In genomic region chr9:91824591-91825339, GRCh38 we compare ENCODE assay signal across 15 cellular contexts.
DNase-seq lines count a peak whose midpoint lies in the region; ATAC-seq and TF ChIP-seq lines count a peak whose summit lies in the region.
"Had no signal": no experiment of that assay in that cellular context is flagged by ENCODE, and none has a peak within 500 bp of the region (broad histone marks: within the 10 kb centered on the region; RNA-seq: fewer than 3 reads in every experiment).

No MANE protein-coding gene starts in this region.

- H3K14ac ChIP-seq in trophoblast cell (ENCODE audit: low read length): peak overlapping the region; percentile 59

- 58 to 71% (median 63%) methylated on average over 17 to 19 of the region's 19 CpGs for WGBS in heart left ventricle, 4 donors
- no CpG with 5 or more reads among the region's 19 CpGs for WGBS in trophoblast cell (ENCODE audit: extremely low coverage, insufficient coverage, insufficient read length)

- TF ChIP-seq CTCF in breast epithelium (IDR thresholded peaks at IDR 0.05) (no peak), heart left ventricle (IDR thresholded peaks at IDR 0.05) (no peak)

- H2BK120ac ChIP-seq in trophoblast cell (ENCODE audit: insufficient read depth, low read length, poor library complexity): peak overlapping the region; percentile 79

- peak in 3 of 4 donors; percentile 57 to 70 (median 67) for ATAC-seq in heart left ventricle
- ATAC-seq in GM21447 (IDR thresholded peaks at IDR 0.05; ENCODE audit: unreplicated experiment): no peak
- no peak for ATAC-seq in GM19467 (IDR thresholded peaks at IDR 0.05; ENCODE audit: unreplicated experiment)
- no peak for ATAC-seq in HG03342 (IDR thresholded peaks at IDR 0.05; ENCODE audit: unreplicated experiment)
- ATAC-seq in stimulated activated naive CD8-positive, alpha-beta T cell treated with anti-CD3 and anti-CD28 coated beads, Interleukin-15, Interleukin-2, amounts not matched to agents 100 U/mL and 50 U/mL, for 24 hours: no peak

- H3K27me3 ChIP-seq in breast epithelium: no peaks in the 10 kb centered on the region
- H3K27me3 ChIP-seq in heart left ventricle: no peaks in the 10 kb centered on the region
- H3K27me3 ChIP-seq in trophoblast cell (ENCODE audit: insufficient read depth, low read length): no peaks in the 10 kb centered on the region

- no peak overlapping the region for H3K23ac ChIP-seq in trophoblast cell (ENCODE audit: low read length)

- H3K9ac ChIP-seq in trophoblast cell (ENCODE audit: low read length): no peak overlapping the region

- H2AFZ ChIP-seq in trophoblast cell (ENCODE audit: insufficient read depth, low read length, poor library complexity): no peak overlapping the region

- H4K8ac ChIP-seq in trophoblast cell (ENCODE audit: low read depth, low read length): peak overlapping the region; percentile 28

- H3K4me3 ChIP-seq in breast epithelium (peak overlapping the region in 1 of 3 donors; percentile 35), heart left ventricle (peak overlapping the region in 6 of 12 donors; percentile 4 to 32 (median 24)), trophoblast cell (ENCODE audit: low read depth, low read length) (no peak overlapping the region)
- H3K4me3 ChIP-seq: tibial artery had no signal

- H3K9me3 ChIP-seq in breast epithelium (peaks cover 0 to 3% of the 10 kb centered on the region in 2 donors), heart left ventricle (peaks cover 0 to 10% (median 0%) of the 10 kb centered on the region in 12 donors), trophoblast cell (ENCODE audit: insufficient read depth, low read depth, low read length) (peaks cover 5% of the 10 kb centered on the region)
- H3K9me3 ChIP-seq: tibial artery had no signal

- H3K4ac ChIP-seq in trophoblast cell (ENCODE audit: low read depth, low read length): peak overlapping the region; percentile 28

- H2BK5ac ChIP-seq in trophoblast cell (ENCODE audit: low read depth, low read length, poor library complexity): peak overlapping the region; percentile 2

- no peak for TF ChIP-seq POLR2A in breast epithelium (IDR thresholded peaks at IDR 0.05)
- no peak for TF ChIP-seq POLR2A in heart left ventricle (IDR thresholded peaks at IDR 0.05)

- H3K27ac ChIP-seq in breast epithelium (peak overlapping the region; percentile 74 to 92), heart left ventricle (peak overlapping the region in 5 of 12 donors; percentile 9 to 67 (median 43)), trophoblast cell (ENCODE audit: low read depth, low read length) (no peak overlapping the region)
- H3K27ac ChIP-seq: tibial artery had no signal

- H2BK12ac ChIP-seq in trophoblast cell (ENCODE audit: low read length): peak overlapping the region; percentile 85

- H3K36me3 ChIP-seq in breast epithelium (no peaks in the 10 kb centered on the region), heart left ventricle (no peaks in the 10 kb centered on the region), trophoblast cell (ENCODE audit: control insufficient read depth in 1 of 2, insufficient read depth in 2 of 2, low read length in 2 of 2) (no peaks in the 10 kb centered on the region)
- H3K36me3 ChIP-seq: tibial artery had no signal

- intact Hi-C loops in breast epithelium (cut with DNase I; ENCODE audit: low total_unique reads): no loop called here
- intact Hi-C loops in heart left ventricle (cut with DNase I): no loop called here

- H4K91ac ChIP-seq in trophoblast cell (ENCODE audit: low read depth, low read length): peak overlapping the region; percentile 90

- H3K4me2 ChIP-seq in trophoblast cell (ENCODE audit: low read length): no peak overlapping the region

- peak overlapping the region; percentile 16 for H4K12ac ChIP-seq in trophoblast cell (ENCODE audit: low read depth, low read length)

- H2AK5ac ChIP-seq in trophoblast cell (ENCODE audit: low read length): no peak overlapping the region

- peak overlapping the region; percentile 7 for H3K18ac ChIP-seq in trophoblast cell (ENCODE audit: low read length)

- H3K79me1 ChIP-seq in trophoblast cell (ENCODE audit: low read length): peaks cover 11% of the 10 kb centered on the region

- DNase-seq in AG20443 (ENCODE audit: low spot score): peak; percentile 69
- no peak for DNase-seq in breast epithelium (ENCODE audit: low spot score in 2 of 2)
- peak in 1 of 5 donors; percentile 56 for DNase-seq in heart left ventricle
- DNase-seq in trophoblast cell: no peak
- DNase-seq in stimulated activated naive CD8-positive, alpha-beta T cell treated with anti-CD3 and anti-CD28 coated beads, Interleukin-15, Interleukin-2, amounts not matched to agents 100 U/mL and 50 U/mL, for 24 hours: no peak
- DNase-seq: activated naive CD4-positive, alpha-beta T cell treated with anti-CD3 and anti-CD28 coated beads, Interleukin-2, amount 50 U/mL, for 16 hours; cerebellar nuclear complex; DMS53; NCI-H2029; NK-92 treated with Interleukin-12 subunit alpha and Interleukin-12 subunit beta, amount 100 ng/mL, for 24 hours; stimulated activated CD4-positive, alpha-beta T cell treated with anti-CD3 and anti-CD28 coated beads, Interleukin-12 subunit alpha, Interleukin-12 subunit beta, amount 100 ng/mL, for 4 hours had no signal

- H3K79me2 ChIP-seq in trophoblast cell (ENCODE audit: control insufficient read depth, insufficient read depth, low read length, poor library complexity): no peaks in the 10 kb centered on the region

- no peaks in the 10 kb centered on the region for H3K4me1 ChIP-seq in breast epithelium
- peaks cover 0 to 3% (median 0%) of the 10 kb centered on the region in 12 donors for H3K4me1 ChIP-seq in heart left ventricle
- peaks cover 17 to 20% of the 10 kb centered on the region in 2 experiments for H3K4me1 ChIP-seq in trophoblast cell (ENCODE audit: control insufficient read depth in 1 of 2, insufficient read depth in 2 of 2, low read length in 2 of 2)
- H3K4me1 ChIP-seq: tibial artery had no signal

Comparison
In these comparisons a context has a peak if more than half of its experiments do, and no peak if none do; other contexts are left out.
1. ATAC-seq: peak in heart left ventricle (3 of 4); none in GM21447 (single experiment), GM19467 (single experiment), HG03342 (single experiment) and stimulated activated naive CD8-positive, alpha-beta T cell treated with anti-CD3 and anti-CD28 coated beads, Interleukin-15, Interleukin-2, amounts not matched to agents 100 U/mL and 50 U/mL, for 24 hours (single experiment).